Comparison of ENCODE assay signal across 14 cellular contexts in the genomic region with DNA sequence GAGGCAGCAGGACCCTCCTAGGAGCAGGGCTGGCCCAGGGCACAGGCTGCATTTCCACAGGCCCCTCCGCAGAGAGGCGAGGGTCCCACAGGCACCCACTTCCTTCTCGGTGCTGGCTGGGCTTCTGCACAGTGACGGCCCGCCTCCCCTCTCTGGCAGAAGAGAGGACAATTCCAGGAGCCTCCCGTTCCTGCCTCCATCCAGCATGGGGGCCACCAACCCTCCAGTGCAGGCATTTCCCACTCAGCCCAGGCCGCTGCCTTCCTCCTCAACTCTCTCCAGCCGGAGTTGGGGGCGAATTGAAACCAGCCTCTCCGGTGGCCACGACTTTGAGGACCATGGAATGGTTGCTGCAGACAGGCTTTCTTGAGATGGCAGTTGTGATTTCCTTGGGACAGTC.
DNase-seq lines count a peak whose midpoint lies in the region; TF ChIP-seq lines count a peak whose summit lies in the region.
"Had no signal": no experiment of that assay in that cellular context is flagged by ENCODE, and none has a peak within 500 bp of the region (broad histone marks: within the 10 kb centered on the region; RNA-seq: fewer than 3 reads in every experiment).

No MANE protein-coding gene starts in this region.

- no peak overlapping the region for H3K18ac ChIP-seq in neuronal stem cell (ENCODE audit: low read length)

- no peak overlapping the region for H2BK120ac ChIP-seq in neuronal stem cell (ENCODE audit: low read depth, low read length)

- H2BK12ac ChIP-seq in neuronal stem cell (ENCODE audit: low read length), result no peak overlapping the region

- no peaks in the 10 kb centered on the region for H3K79me1 ChIP-seq in neuronal stem cell (ENCODE audit: low read depth, low read length)

- peaks cover 0 to 8% (median 0%) of the 10 kb centered on the region in 3 experiments for H3K27me3 ChIP-seq in neuronal stem cell (ENCODE audit: control insufficient read depth in 3 of 3, insufficient read depth in 3 of 3, low read depth in 1 of 3, low read length in 3 of 3)

- H2BK5ac ChIP-seq in neuronal stem cell (ENCODE audit: low read length), result no peak overlapping the region

- no CpG with 5 or more reads among the region's 11 CpGs for WGBS in neuronal stem cell (ENCODE audit: extremely low coverage in 2 of 2, insufficient read length in 2 of 2, insufficient replicate concordance in 1 of 2), 2 donors

- H3K23ac ChIP-seq in neuronal stem cell (ENCODE audit: low read depth, low read length, poor library complexity), result no peak overlapping the region

- no peaks in the 10 kb centered on the region for H3K36me3 ChIP-seq in neuronal stem cell (replicated peaks in 1 of 2; ENCODE audit: control insufficient read depth in 2 of 2, insufficient read depth in 2 of 2, low read length in 2 of 2)

- H3K4me3 ChIP-seq in coronary artery, result no peak overlapping the region
- H3K4me3 ChIP-seq in neuronal stem cell (ENCODE audit: low read length in 2 of 2), result no peak overlapping the region
- H3K4me3 ChIP-seq: GM12878, GM23338 had no signal

- H3K27ac ChIP-seq in coronary artery, result no peak overlapping the region
- no peak overlapping the region for H3K27ac ChIP-seq in neuronal stem cell (replicated peaks; ENCODE audit: low read length)
- H3K27ac ChIP-seq in temporal lobe (ENCODE audit: low read depth, low read length), result peak overlapping the region; percentile 18
- H3K27ac ChIP-seq: 22Rv1 had no signal

- peaks cover 0 to 2% of the 10 kb centered on the region in 2 donors for H3K4me1 ChIP-seq in neuronal stem cell (ENCODE audit: control insufficient read depth in 2 of 2, insufficient read depth in 1 of 2, low read depth in 1 of 2, low read length in 2 of 2)

- no peak overlapping the region for H2AFZ ChIP-seq in neuronal stem cell (ENCODE audit: low read length)
- H2AFZ ChIP-seq: GM23338 had no signal

- H2BK15ac ChIP-seq in neuronal stem cell (ENCODE audit: low read length), result no peak overlapping the region

- no peak for TF ChIP-seq CTCF in coronary artery (IDR thresholded peaks at IDR 0.05)

- peaks cover 18 to 25% of the 10 kb centered on the region in 2 donors for H3K9me3 ChIP-seq in neuronal stem cell (replicated peaks in 1 of 2; ENCODE audit: control insufficient read depth in 2 of 2, insufficient read depth in 1 of 2, low read depth in 1 of 2, low read length in 2 of 2)

- H4K91ac ChIP-seq in neuronal stem cell (ENCODE audit: low read depth, low read length, poor library complexity), result no peak overlapping the region

- no peak overlapping the region for H3K4ac ChIP-seq in neuronal stem cell (ENCODE audit: low read length)

- H3K14ac ChIP-seq in neuronal stem cell (ENCODE audit: low read length), result no peak overlapping the region

- H3K4me2 ChIP-seq in neuronal stem cell (ENCODE audit: insufficient read depth, low read length, poor library complexity, severe bottlenecking), result no peak overlapping the region
- H3K4me2 ChIP-seq: GM23338 had no signal

- peak; percentile 15 for DNase-seq in activated CD8-positive, alpha-beta memory T cell treated with anti-CD3 and anti-CD28 coated beads, Interleukin-2, amount 50 U/mL, for 48 hours
- no peak for DNase-seq in activated CD8-positive, alpha-beta memory T cell treated with anti-CD3 and anti-CD28 coated beads for 24 hours
- peak; percentile 50 for DNase-seq in coronary artery (ENCODE audit: low spot score)
- no peak for DNase-seq in neuronal stem cell (ENCODE audit: low spot score)
- DNase-seq in NCI-H2029 treated with DMSO at 0.1 percent for 48 hours (lab: John Stamatoyannopoulos, UW), result no peak
- no peak for DNase-seq in stimulated activated CD4-positive, alpha-beta T cell treated with anti-CD3 and anti-CD28 coated beads, Interleukin-2, amount 100 ng/mL, for 48 hours
- DNase-seq in CD1c-positive myeloid dendritic cell (ENCODE audit: extremely low spot score), result no peak
- DNase-seq: Calu3; CD4-positive, alpha-beta T cell; DMS79 had no signal

- peak overlapping the region; percentile 61 for H3K9ac ChIP-seq in neuronal stem cell (ENCODE audit: low read depth, low read length, poor library complexity)

- H4K8ac ChIP-seq in neuronal stem cell (ENCODE audit: low read depth, low read length), result no peak overlapping the region

- H2AK5ac ChIP-seq in neuronal stem cell (ENCODE audit: low read depth, low read length), result no peak overlapping the region

Comparison
In these comparisons a context has a peak if more than half of its experiments do, and no peak if none do; other contexts are left out.
1. DNase-seq: peak in activated CD8-positive, alpha-beta memory T cell treated with anti-CD3 and anti-CD28 coated beads, Interleukin-2, amount 50 U/mL, for 48 hours (single experiment) and coronary artery (single experiment); none in activated CD8-positive, alpha-beta memory T cell treated with anti-CD3 and anti-CD28 coated beads for 24 hours (single experiment), neuronal stem cell (single experiment), NCI-H2029 treated with DMSO at 0.1 percent for 48 hours (single experiment), stimulated activated CD4-positive, alpha-beta T cell treated with anti-CD3 and anti-CD28 coated beads, Interleukin-2, amount 100 ng/mL, for 48 hours (0 of 2) and CD1c-positive myeloid dendritic cell (single experiment).